1 cellular context compared by ENCODE assay signal in genomic region chr12:53939141-53940108, GRCh38.
TF ChIP-seq lines count a peak whose summit lies in the region.

No MANE protein-coding gene starts in this region.

TF ChIP-seq in HCT116, 20 proteins besides CTCF, POLR2A, EP300 and RAD21 (continued from another document):
- TF ChIP-seq, protein P1, sequence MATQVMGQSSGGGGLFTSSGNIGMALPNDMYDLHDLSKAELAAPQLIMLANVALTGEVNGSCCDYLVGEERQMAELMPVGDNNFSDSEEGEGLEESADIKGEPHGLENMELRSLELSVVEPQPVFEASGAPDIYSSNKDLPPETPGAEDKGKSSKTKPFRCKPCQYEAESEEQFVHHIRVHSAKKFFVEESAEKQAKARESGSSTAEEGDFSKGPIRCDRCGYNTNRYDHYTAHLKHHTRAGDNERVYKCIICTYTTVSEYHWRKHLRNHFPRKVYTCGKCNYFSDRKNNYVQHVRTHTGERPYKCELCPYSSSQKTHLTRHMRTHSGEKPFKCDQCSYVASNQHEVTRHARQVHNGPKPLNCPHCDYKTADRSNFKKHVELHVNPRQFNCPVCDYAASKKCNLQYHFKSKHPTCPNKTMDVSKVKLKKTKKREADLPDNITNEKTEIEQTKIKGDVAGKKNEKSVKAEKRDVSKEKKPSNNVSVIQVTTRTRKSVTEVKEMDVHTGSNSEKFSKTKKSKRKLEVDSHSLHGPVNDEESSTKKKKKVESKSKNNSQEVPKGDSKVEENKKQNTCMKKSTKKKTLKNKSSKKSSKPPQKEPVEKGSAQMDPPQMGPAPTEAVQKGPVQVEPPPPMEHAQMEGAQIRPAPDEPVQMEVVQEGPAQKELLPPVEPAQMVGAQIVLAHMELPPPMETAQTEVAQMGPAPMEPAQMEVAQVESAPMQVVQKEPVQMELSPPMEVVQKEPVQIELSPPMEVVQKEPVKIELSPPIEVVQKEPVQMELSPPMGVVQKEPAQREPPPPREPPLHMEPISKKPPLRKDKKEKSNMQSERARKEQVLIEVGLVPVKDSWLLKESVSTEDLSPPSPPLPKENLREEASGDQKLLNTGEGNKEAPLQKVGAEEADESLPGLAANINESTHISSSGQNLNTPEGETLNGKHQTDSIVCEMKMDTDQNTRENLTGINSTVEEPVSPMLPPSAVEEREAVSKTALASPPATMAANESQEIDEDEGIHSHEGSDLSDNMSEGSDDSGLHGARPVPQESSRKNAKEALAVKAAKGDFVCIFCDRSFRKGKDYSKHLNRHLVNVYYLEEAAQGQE (IDR thresholded peaks at IDR 0.05; ENCODE audit: low read depth) = no peak
- no peak for TF ChIP-seq JUND (IDR thresholded peaks at IDR 0.05)
- TF ChIP-seq ATF3 (IDR thresholded peaks at IDR 0.05) = no peak
- no peak for TF ChIP-seq TCF7L2 (IDR thresholded peaks at IDR 0.05; ENCODE audit: borderline replicate concordance, extremely low read depth, insufficient read depth, insufficient read length)
- no peak for TF ChIP-seq SP1 (IDR thresholded peaks at IDR 0.05; ENCODE audit: low read depth)
- TF ChIP-seq ELF1 (IDR thresholded peaks at IDR 0.05; ENCODE audit: borderline replicate concordance, low read depth) = no peak
- no peak for TF ChIP-seq CEBPB (IDR thresholded peaks at IDR 0.05; ENCODE audit: low read depth)
- no peak for TF ChIP-seq CBX3 (IDR thresholded peaks at IDR 0.05; ENCODE audit: low read depth)
